ENCODE assay signal across 9 cellular contexts in genomic region chr12:89280833-89281533, GRCh38.
A peak's percentile ranks its signal among the peaks of the same experiment; 100 is the strongest.
DNase-seq lines count a peak whose midpoint lies in the region; ATAC-seq and TF ChIP-seq lines count a peak whose summit lies in the region.
"Had no signal": no experiment of that assay in that cellular context is flagged by ENCODE, and none has a peak within 500 bp of the region (broad histone marks: within the 10 kb centered on the region; RNA-seq: fewer than 3 reads in every experiment).

No MANE protein-coding gene starts in this region.

- H3K9me3 Mint-ChIP-seq in activated T-cell treated with anti-CD3 and anti-CD28 coated beads, Interleukin-2, amount 50 U/mL, for 24 hours = peaks cover 5% of the 10 kb centered on the region
- H3K9me3 Mint-ChIP-seq in stimulated activated effector memory CD8-positive, alpha-beta T cell treated with anti-CD3 and anti-CD28 coated beads, Interleukin-12 subunit alpha, Interleukin-12 subunit beta, amount 100 ng/mL, for 72 hours = peaks cover 4% of the 10 kb centered on the region

- peak overlapping the region; percentile 84 for H3K27ac Mint-ChIP-seq in activated T-cell treated with anti-CD3 and anti-CD28 coated beads, Interleukin-2, amount 50 U/mL, for 24 hours
- peak overlapping the region; percentile 63 for H3K27ac Mint-ChIP-seq in stimulated activated effector memory CD8-positive, alpha-beta T cell treated with anti-CD3 and anti-CD28 coated beads, Interleukin-12 subunit alpha, Interleukin-12 subunit beta, amount 100 ng/mL, for 72 hours

- H3K4me1 Mint-ChIP-seq in activated T-cell treated with anti-CD3 and anti-CD28 coated beads, Interleukin-2, amount 50 U/mL, for 24 hours (ENCODE audit: low read depth) = peaks cover 40% of the 10 kb centered on the region
- no peaks in the 10 kb centered on the region for H3K4me1 Mint-ChIP-seq in stimulated activated effector memory CD8-positive, alpha-beta T cell treated with anti-CD3 and anti-CD28 coated beads, Interleukin-12 subunit alpha, Interleukin-12 subunit beta, amount 100 ng/mL, for 72 hours

- H3K4me3 ChIP-seq in fibroblast of villous mesenchyme (ENCODE audit: low read depth, low read length) = no peak overlapping the region

- H3K4me3 Mint-ChIP-seq in activated T-cell treated with anti-CD3 and anti-CD28 coated beads, Interleukin-2, amount 50 U/mL, for 24 hours = no peak overlapping the region
- peak overlapping the region; percentile 16 for H3K4me3 Mint-ChIP-seq in stimulated activated effector memory CD8-positive, alpha-beta T cell treated with anti-CD3 and anti-CD28 coated beads, Interleukin-12 subunit alpha, Interleukin-12 subunit beta, amount 100 ng/mL, for 72 hours

- no peak for DNase-seq in activated T-cell treated with anti-CD3 and anti-CD28 coated beads, Interleukin-2, amount 50 U/mL, for 24 hours
- no peak for DNase-seq in activated T-cell treated with anti-CD3 and anti-CD28 coated beads, Interleukin-2, amount 50 U/mL, for 1 hour
- DNase-seq in NCI-H748 (lab: John Stamatoyannopoulos, UW; ENCODE audit: unreplicated experiment) (peak; percentile 38), fibroblast of villous mesenchyme (ENCODE audit: low read depth) (peak; percentile 28)
- DNase-seq in stimulated activated effector memory CD8-positive, alpha-beta T cell treated with anti-CD3 and anti-CD28 coated beads, Interleukin-12 subunit alpha, Interleukin-12 subunit beta, amount 100 ng/mL, for 72 hours (ENCODE audit: low spot score in 2 of 2) = no peak
- DNase-seq: islet precursor cell had no signal

- H3K27me3 Mint-ChIP-seq in activated T-cell treated with anti-CD3 and anti-CD28 coated beads, Interleukin-2, amount 50 U/mL, for 24 hours = no peaks in the 10 kb centered on the region

- no peak for TF ChIP-seq CTCF in fibroblast of villous mesenchyme (IDR thresholded peaks at IDR 0.05; ENCODE audit: insufficient read depth, low read depth, low read length)

- peak; percentile 71 for ATAC-seq in stimulated activated effector memory CD8-positive, alpha-beta T cell treated with anti-CD3 and anti-CD28 coated beads, Interleukin-12 subunit alpha, Interleukin-12 subunit beta, amount 100 ng/mL, for 72 hours
- no peak for ATAC-seq in HG02763 (IDR thresholded peaks at IDR 0.05; ENCODE audit: unreplicated experiment)
- ATAC-seq in HG02970 (IDR thresholded peaks at IDR 0.05; ENCODE audit: low FRiP score, unreplicated experiment) = no peak
- no peak for ATAC-seq in GM19467 (IDR thresholded peaks at IDR 0.05; ENCODE audit: unreplicated experiment)

- no peaks in the 10 kb centered on the region for H3K36me3 Mint-ChIP-seq in activated T-cell treated with anti-CD3 and anti-CD28 coated beads, Interleukin-2, amount 50 U/mL, for 24 hours (ENCODE audit: low read depth)
- H3K36me3 Mint-ChIP-seq in stimulated activated effector memory CD8-positive, alpha-beta T cell treated with anti-CD3 and anti-CD28 coated beads, Interleukin-12 subunit alpha, Interleukin-12 subunit beta, amount 100 ng/mL, for 72 hours = no peaks in the 10 kb centered on the region

Comparison
In these comparisons a context has a peak if more than half of its experiments do, and no peak if none do; other contexts are left out.
1. DNase-seq: peak in NCI-H748 (single experiment) and fibroblast of villous mesenchyme (single experiment); none in activated T-cell treated with anti-CD3 and anti-CD28 coated beads, Interleukin-2, amount 50 U/mL, for 24 hours (single experiment), activated T-cell treated with anti-CD3 and anti-CD28 coated beads, Interleukin-2, amount 50 U/mL, for 1 hour (single experiment) and stimulated activated effector memory CD8-positive, alpha-beta T cell treated with anti-CD3 and anti-CD28 coated beads, Interleukin-12 subunit alpha, Interleukin-12 subunit beta, amount 100 ng/mL, for 72 hours (0 of 2).